ENCODE assay signal across 17 cellular contexts in genomic region chr13:46468570-46468969, GRCh38.
DNase-seq lines count a peak whose midpoint lies in the region; ATAC-seq and TF ChIP-seq lines count a peak whose summit lies in the region.
"Had no signal": no experiment of that assay in that cellular context is flagged by ENCODE, and none has a peak within 500 bp of the region (broad histone marks: within the 10 kb centered on the region; RNA-seq: fewer than 3 reads in every experiment).

No MANE protein-coding gene starts in this region.

- H3K27me3 Mint-ChIP-seq in chondrocyte (ENCODE audit: low read depth), result no peaks in the 10 kb centered on the region
- H3K27me3 Mint-ChIP-seq in neural progenitor cell (ENCODE audit: insufficient read depth, low read depth), result peaks cover 7% of the 10 kb centered on the region
- H3K27me3 Mint-ChIP-seq: CD4-positive, CD25-positive, alpha-beta regulatory T cell had no signal

- H3F3A ChIP-seq in neural progenitor cell (ENCODE audit: low read depth), result peaks cover 7% of the 10 kb centered on the region

- H3K4me1 ChIP-seq in neural progenitor cell, result peaks cover 13% of the 10 kb centered on the region
- peaks cover 16 to 28% of the 10 kb centered on the region in 2 donors for H3K4me1 ChIP-seq in thoracic aorta (ENCODE audit: control insufficient read depth in 1 of 2, low read depth in 2 of 2)

- no peak for ATAC-seq in thoracic aorta (ENCODE audit: insufficient number of reproducible peaks, low FRiP score, low read depth)
- ATAC-seq in HG03378 (IDR thresholded peaks at IDR 0.05; ENCODE audit: unreplicated experiment), result no peak
- ATAC-seq: Panc1 had no signal

- H3K4me1 Mint-ChIP-seq in chondrocyte (ENCODE audit: low read depth) (peaks cover 21% of the 10 kb centered on the region), neural progenitor cell (peaks cover 10% of the 10 kb centered on the region)
- H3K4me1 Mint-ChIP-seq: CD4-positive, CD25-positive, alpha-beta regulatory T cell had no signal

- H3K36me3 ChIP-seq in neural progenitor cell (no peaks in the 10 kb centered on the region), thoracic aorta (no peaks in the 10 kb centered on the region)

- H3K27me3 ChIP-seq in neural progenitor cell (no peaks in the 10 kb centered on the region), thoracic aorta (replicated peaks; ENCODE audit: insufficient read depth) (no peaks in the 10 kb centered on the region)

- H2AFZ ChIP-seq in neural progenitor cell (replicated peaks), result peak overlapping the region; percentile 69

- DNase-seq in chondrocyte (ENCODE audit: low spot score) (no peak), neural progenitor cell (ENCODE audit: low spot score) (no peak), thoracic aorta (ENCODE audit: low spot score) (no peak), SK-N-DZ (ENCODE audit: low spot score) (no peak), NCI-H146 treated with DMSO at 0.1 percent for 48 hours (lab: John Stamatoyannopoulos, UW; ENCODE audit: unreplicated experiment) (no peak)
- DNase-seq: CD4-positive, CD25-positive, alpha-beta regulatory T cell; DMS 273 treated with DMSO at 0.1 percent for 48 hours; DMS79 treated with DMSO at 0.1 percent for 48 hours; Karpas-422; NCI-H1694 treated with DMSO at 0.1 percent for 48 hours; NCI-H2081 treated with DMSO at 0.1 percent for 48 hours; NCI-H2171 treated with DMSO at 0.1 percent for 48 hours; NCI-H524 treated with DMSO at 0.1 percent for 48 hours; NCI-H82 had no signal

- no peaks in the 10 kb centered on the region for H3K79me2 ChIP-seq in neural progenitor cell (ENCODE audit: low read depth)

- H3K27ac ChIP-seq in VCaP (peak overlapping the region; percentile 49), neural progenitor cell (no peak overlapping the region), thoracic aorta (peak overlapping the region; percentile 47 to 60)

- H3K4me3 ChIP-seq in neural progenitor cell (no peak overlapping the region), thoracic aorta (peak overlapping the region; percentile 49)

- H3K9me3 ChIP-seq in neural progenitor cell (ENCODE audit: low read depth) (no peaks in the 10 kb centered on the region), thoracic aorta (no peaks in the 10 kb centered on the region)

- H3K36me3 Mint-ChIP-seq in chondrocyte (ENCODE audit: low read depth) (no peaks in the 10 kb centered on the region), neural progenitor cell (no peaks in the 10 kb centered on the region)
- H3K36me3 Mint-ChIP-seq: CD4-positive, CD25-positive, alpha-beta regulatory T cell had no signal

- no peak for TF ChIP-seq CTCF in VCaP (conservative IDR thresholded peaks at IDR 0.05)
- TF ChIP-seq CTCF in chondrocyte (IDR thresholded peaks at IDR 0.05), result no peak
- TF ChIP-seq CTCF in neural progenitor cell (IDR thresholded peaks at IDR 0.05), result no peak
- TF ChIP-seq CTCF in thoracic aorta (IDR thresholded peaks at IDR 0.05), result no peak

- no peak overlapping the region for H3K4me3 Mint-ChIP-seq in chondrocyte (ENCODE audit: unreplicated experiment)
- H3K4me3 Mint-ChIP-seq in neural progenitor cell, result peak overlapping the region; percentile 64
- H3K4me3 Mint-ChIP-seq: CD4-positive, CD25-positive, alpha-beta regulatory T cell had no signal

- H3K9me3 Mint-ChIP-seq in chondrocyte (ENCODE audit: low read depth), result no peaks in the 10 kb centered on the region
- no peaks in the 10 kb centered on the region for H3K9me3 Mint-ChIP-seq in neural progenitor cell
- H3K9me3 Mint-ChIP-seq: CD4-positive, CD25-positive, alpha-beta regulatory T cell had no signal

- H3K27ac Mint-ChIP-seq in chondrocyte (ENCODE audit: unreplicated experiment) (peak overlapping the region; percentile 95), neural progenitor cell (no peak overlapping the region)
- H3K27ac Mint-ChIP-seq: CD4-positive, CD25-positive, alpha-beta regulatory T cell had no signal

- H3K4me2 ChIP-seq in neural progenitor cell, result no peak overlapping the region

- no peak overlapping the region for H3K9ac ChIP-seq in neural progenitor cell

- no peaks in the 10 kb centered on the region for H4K20me1 ChIP-seq in neural progenitor cell (ENCODE audit: low read depth)
